22 cellular contexts compared by ENCODE assay signal in the genomic region with DNA sequence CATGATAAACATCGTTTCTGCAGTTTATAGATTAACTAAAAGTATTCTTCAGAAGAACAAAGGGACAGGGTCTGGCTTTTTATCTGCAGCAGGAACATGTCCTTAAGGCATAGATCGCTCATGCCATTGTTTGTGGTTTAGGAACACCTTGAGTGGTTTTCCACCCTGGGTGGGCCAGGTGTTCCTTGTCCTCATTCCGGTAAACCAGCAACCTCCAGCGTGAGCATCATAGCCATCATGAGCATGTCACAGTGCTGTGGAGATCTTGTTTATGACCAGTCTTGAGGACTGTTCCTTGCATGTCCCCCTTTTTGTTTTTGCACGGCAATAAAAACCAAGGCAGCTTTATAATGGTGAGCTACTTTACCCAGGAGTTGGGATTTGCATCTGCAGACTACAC. TPM values are rescaled to one million over a fixed set of nuclear protein-coding genes. Genes with fewer than 3 reads are reported as not detected.
DNase-seq lines count a peak whose midpoint lies in the region; ATAC-seq and TF ChIP-seq lines count a peak whose summit lies in the region.
"Had no signal": no experiment of that assay in that cellular context is flagged by ENCODE, and none has a peak within 500 bp of the region (broad histone marks: within the 10 kb centered on the region; RNA-seq: fewer than 3 reads in every experiment).

No MANE protein-coding gene starts in this region.

- CTCF ChIA-PET in mammary epithelial cell (lab: Charles Lee; ENCODE audit: low non-redundant PET): no interaction called here

- WGBS in GM23248 (ENCODE audit: low coverage in 1 of 2, low lambda C conversion rate in 2 of 2, missing lambda C conversion rate in 2 of 2), 2 experiments: 47 to 53% methylated on average over 5 of the region's 5 CpGs
- 73% methylated on average over 5 of the region's 5 CpGs for WGBS in mammary epithelial cell (ENCODE audit: low coverage, missing lambda C conversion rate)

- dilution Hi-C loops in mammary epithelial cell (cut with HindIII; ENCODE audit: low sequenced_read_pairs): no loop called here

- H3K79me2 ChIP-seq in GM23248 (ENCODE audit: insufficient read depth) (no peaks in the 10 kb centered on the region), mammary epithelial cell (ENCODE audit: insufficient read depth, low read length) (no peaks in the 10 kb centered on the region)

- H3K4me1 ChIP-seq in GM23248 (ENCODE audit: insufficient read depth) (no peaks in the 10 kb centered on the region), mammary epithelial cell (ENCODE audit: insufficient read depth, low read length) (no peaks in the 10 kb centered on the region)
- H3K4me1 ChIP-seq: adrenal gland, testis had no signal

- H2AFZ ChIP-seq in GM23248: no peak overlapping the region
- H2AFZ ChIP-seq in mammary epithelial cell (ENCODE audit: low read depth, low read length): no peak overlapping the region

- H3K9ac ChIP-seq in GM23248 (no peak overlapping the region), mammary epithelial cell (ENCODE audit: insufficient read depth, low read length) (no peak overlapping the region)

- intact Hi-C loops in mammary epithelial cell (cut with micrococcal nuclease): no loop called here

- H3K36me3 ChIP-seq in GM23248 (ENCODE audit: low read depth) (no peaks in the 10 kb centered on the region), mammary epithelial cell (ENCODE audit: insufficient read depth, low read length) (no peaks in the 10 kb centered on the region)
- H3K36me3 ChIP-seq: adrenal gland, gastroesophageal sphincter had no signal

- H3K4me3 ChIP-seq in GM23248 (no peak overlapping the region), mammary epithelial cell (replicated peaks in 1 of 3; ENCODE audit: insufficient read depth in 1 of 3, low read depth in 2 of 3, low read length in 3 of 3) (no peak overlapping the region)
- H3K4me3 ChIP-seq: adrenal gland, gastroesophageal sphincter, smooth muscle cell, testis had no signal

- BruUV-seq in mammary epithelial cell (replicated peaks; lab: Mats Ljungman, UMichigan): no TSS peak

- ATAC-seq in omental fat pad (ENCODE audit: low FRiP score): no peak
- ATAC-seq: activated CD4-positive, CD25-positive, alpha-beta regulatory T cell treated with anti-CD3 and anti-CD28 coated beads, Interleukin-2, amount 50 U/mL, for 24 hours; activated CD8-positive, alpha-beta T cell treated with anti-CD3 and anti-CD28 coated beads, Interleukin-2, amount 10 ng/mL, durations not matched to agents 7 days and 5 days; gastroesophageal sphincter had no signal

- TF ChIP-seq CTCF in mammary epithelial cell (conservative IDR thresholded peaks at IDR 0.05 in 1 of 2, IDR thresholded peaks at IDR 0.05 in 1 of 2; ENCODE audit: extremely low read depth in 1 of 2, insufficient read depth in 1 of 2, low read depth in 1 of 2, low read length in 2 of 2) (no peak), GM10266 (IDR thresholded peaks at IDR 0.05; ENCODE audit: control insufficient read depth, insufficient read depth, low read depth, missing control alignments) (no peak), omental fat pad (IDR thresholded peaks at IDR 0.05) (no peak)

- H3K27me3 ChIP-seq in GM23248 (replicated peaks; ENCODE audit: insufficient read depth) (peaks cover 22% of the 10 kb centered on the region; the same call in 1 of the 2 replicates), mammary epithelial cell (ENCODE audit: insufficient read depth, low read length) (no peaks in the 10 kb centered on the region)
- H3K27me3 ChIP-seq: adrenal gland, gastroesophageal sphincter, testis had no signal

- H3K4me2 ChIP-seq in GM23248 (ENCODE audit: unreplicated experiment) (no peak overlapping the region), mammary epithelial cell (ENCODE audit: insufficient read depth, low read depth, low read length) (no peak overlapping the region)
- H3K4me2 ChIP-seq: smooth muscle cell had no signal

- no peaks in the 10 kb centered on the region for H3K9me2 ChIP-seq in GM23248 (ENCODE audit: insufficient read depth)

- in situ Hi-C loops in GM23248 (cut with MboI): no loop called here
- in situ Hi-C loops in mammary epithelial cell (cut with MboI; ENCODE audit: low sequenced_read_pairs in 2 of 2): no loop called here

- H4K20me1 ChIP-seq in GM23248 (ENCODE audit: insufficient read depth) (no peaks in the 10 kb centered on the region), mammary epithelial cell (ENCODE audit: insufficient read depth, low read length) (no peaks in the 10 kb centered on the region)

- peak; percentile 3 for DNase-seq in GM23248
- DNase-seq in MV-4-11 (lab: John Stamatoyannopoulos, UW): peak; percentile 3
- peak; percentile 32 for DNase-seq in mammary epithelial cell
- peak; percentile 16 for DNase-seq in iris pigment epithelial cell (ENCODE audit: low read depth)
- DNase-seq in GM10266 (ENCODE audit: extremely low spot score): no peak
- no peak for DNase-seq in NAMALWA (ENCODE audit: low spot score)
- DNase-seq in omental fat pad (ENCODE audit: low spot score): no peak
- DNase-seq: activated CD8-positive, alpha-beta T cell treated with anti-CD3 and anti-CD28 coated beads, Interleukin-2, amount 10 ng/mL, durations not matched to agents 7 days and 5 days; adrenal gland; CD4-positive, alpha-beta T cell; DMS79 treated with DMSO at 0.1 percent for 48 hours; kidney; NCI-H1436 treated with DMSO at 0.1 percent for 48 hours; NCI-H2171; NCI-H526; Right ventricle myocardium superior; stimulated activated naive CD4-positive, alpha-beta T cell; SW 1271; testis had no signal

- no peaks in the 10 kb centered on the region for H3F3A ChIP-seq in GM23248 (ENCODE audit: insufficient read depth)

- H3K9me3 ChIP-seq in GM23248 (ENCODE audit: low read depth): no peaks in the 10 kb centered on the region
- peaks cover 11% of the 10 kb centered on the region for H3K9me3 ChIP-seq in mammary epithelial cell (replicated peaks; ENCODE audit: insufficient read depth, low read length)
- H3K9me3 ChIP-seq: testis had no signal

- H3K27ac ChIP-seq in GM23248 (no peak overlapping the region), mammary epithelial cell (ENCODE audit: insufficient read depth, low read depth, low read length) (no peak overlapping the region)
- H3K27ac ChIP-seq: adrenal gland, gastroesophageal sphincter, testis had no signal

RNA-seq across cellular contexts. Expression of a gene that starts 33.9 kb away (rescaled TPM):
- 0.25 TPM in 1 of 2 replicates, not detected in the other for total RNA-seq in GM23248 (2014; rRNA removed; shearing (Covaris generic))
- polyA plus RNA-seq in GM23248 (2016; fragmentation: Nextera tagmentation; extraction: Ambion mirVana): not detected in 2 replicates
- under 1 TPM; 0.07 to 0.17 TPM for total RNA-seq in mammary epithelial cell
- polyA plus RNA-seq in mammary epithelial cell: 0.07 TPM
- polyA minus RNA-seq in mammary epithelial cell: not detected
- total RNA-seq in omental fat pad: 10 to 100 TPM in 1 of 4 donors, 1 to 10 TPM in 3; 3.2 to 16.0 (median 5.0) TPM
- total RNA-seq: smooth muscle cell had no signal
- polyA plus RNA-seq: smooth muscle cell had no signal

RNA-seq across cellular contexts. Expression of a gene that starts 39.9 kb away (rescaled TPM):
- 49.0 and 63.4 TPM in 2 replicates for total RNA-seq in GM23248 (2014; rRNA removed; shearing (Covaris generic))
- polyA plus RNA-seq in GM23248 (2016; fragmentation: Nextera tagmentation; extraction: Ambion mirVana): 40.4 and 43.6 TPM in 2 replicates
- 10 to 100 TPM; 30.0 to 39.8 TPM for total RNA-seq in mammary epithelial cell
- polyA plus RNA-seq in mammary epithelial cell: 28.3 TPM
- polyA minus RNA-seq in mammary epithelial cell: 35.9 TPM
- 10 to 100 TPM; 25.4 to 39.0 (median 30.1) TPM for total RNA-seq in omental fat pad

Comparison
In these comparisons a context has a peak if more than half of its experiments do, and no peak if none do; other contexts are left out.
1. DNase-seq: peak in GM23248 (single experiment), MV-4-11 (single experiment), mammary epithelial cell (single experiment) and iris pigment epithelial cell (single experiment); none in GM10266 (single experiment), NAMALWA (single experiment) and omental fat pad (single experiment).